ENCODE assay signal across 10 cellular contexts in the genomic region with DNA sequence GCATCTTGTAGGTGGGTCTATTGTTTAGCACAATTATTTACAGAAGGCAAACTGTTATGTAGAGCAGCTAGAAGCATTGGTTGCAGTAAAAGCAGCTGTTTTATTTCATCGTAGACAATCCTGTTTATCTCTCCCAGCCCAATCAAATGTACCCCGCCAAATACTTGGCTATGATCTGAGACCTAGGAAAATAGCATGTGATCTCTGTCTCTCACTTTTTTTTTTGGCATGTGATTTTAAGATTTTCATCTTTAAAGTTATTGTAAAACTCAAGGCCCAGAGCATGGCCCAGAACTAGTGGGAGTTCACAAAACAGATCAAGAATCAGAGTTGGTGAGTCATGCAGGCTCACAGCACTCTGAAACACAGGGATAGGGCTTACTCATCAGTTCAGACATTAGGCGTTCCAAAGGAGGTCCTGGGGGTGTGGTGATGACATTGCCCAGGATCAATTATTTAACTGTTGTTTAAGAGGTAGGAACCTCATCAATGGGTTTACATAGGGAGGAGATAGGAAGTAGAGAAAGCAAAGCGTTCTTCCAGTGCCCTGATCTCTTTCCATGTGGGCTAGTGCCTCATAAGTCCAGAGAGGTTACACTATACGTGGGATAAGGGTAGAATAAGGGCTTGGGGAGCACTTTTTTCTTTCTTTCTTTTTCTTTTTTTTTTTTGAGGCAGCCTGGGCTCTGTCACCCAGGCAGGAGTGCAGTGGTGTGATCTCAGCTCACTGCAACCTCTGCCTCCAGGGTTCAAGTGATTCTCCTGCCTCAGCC. TPM values are rescaled to one million over a fixed set of nuclear protein-coding genes. Genes with fewer than 3 reads are reported as not detected.
DNase-seq lines count a peak whose midpoint lies in the region; ATAC-seq and TF ChIP-seq lines count a peak whose summit lies in the region.
"Had no signal": no experiment of that assay in that cellular context is flagged by ENCODE, and none has a peak within 500 bp of the region (broad histone marks: within the 10 kb centered on the region; RNA-seq: fewer than 3 reads in every experiment).

No MANE protein-coding gene starts in this region.

- H3K27ac ChIP-seq in WERI-Rb-1, result no peak overlapping the region
- H3K27ac ChIP-seq: cardiac muscle cell had no signal

- peak; percentile 70 to 91 for ATAC-seq in activated T-cell treated with anti-CD3 and anti-CD28 coated beads, Interleukin-2, amount 50 U/mL, for 4 hours
- no peak for ATAC-seq in HG03521 (IDR thresholded peaks at IDR 0.05; ENCODE audit: unreplicated experiment)

- in situ Hi-C loops in KBM-7 (cut with MboI; ENCODE audit: low pct_unique_long_range_greater_than_20kb, low sequenced_read_pairs), result no loop called here

- TF ChIP-seq CTCF in WERI-Rb-1 (IDR thresholded peaks at IDR 0.05; ENCODE audit: low read depth, low read length), result no peak

- no peaks in the 10 kb centered on the region for H3K27me3 ChIP-seq in WERI-Rb-1 (ENCODE audit: insufficient read depth, low read depth, severe bottlenecking)
- H3K27me3 ChIP-seq: cardiac muscle cell had no signal

- H3K27me3 Mint-ChIP-seq in activated T-cell treated with anti-CD3 and anti-CD28 coated beads, Interleukin-2, amount 50 U/mL, for 4 hours (ENCODE audit: low read depth), result no peaks in the 10 kb centered on the region
- no peaks in the 10 kb centered on the region for H3K27me3 Mint-ChIP-seq in activated T-cell treated with anti-CD3 and anti-CD28 coated beads, Interleukin-2, amount 50 U/mL, for 24 hours
- H3K27me3 Mint-ChIP-seq: CD4-positive, CD25-positive, alpha-beta regulatory T cell had no signal

- H3K4me3 Mint-ChIP-seq in activated T-cell treated with anti-CD3 and anti-CD28 coated beads, Interleukin-2, amount 50 U/mL, for 4 hours, result no peak overlapping the region
- no peak overlapping the region for H3K4me3 Mint-ChIP-seq in activated T-cell treated with anti-CD3 and anti-CD28 coated beads, Interleukin-2, amount 50 U/mL, for 24 hours
- H3K4me3 Mint-ChIP-seq: CD4-positive, CD25-positive, alpha-beta regulatory T cell had no signal

- no peak overlapping the region for H3K4me3 ChIP-seq in WERI-Rb-1 (ENCODE audit: low read depth, low read length)
- H3K4me3 ChIP-seq: cardiac muscle cell had no signal

- no peak overlapping the region for H3K27ac Mint-ChIP-seq in activated T-cell treated with anti-CD3 and anti-CD28 coated beads, Interleukin-2, amount 50 U/mL, for 24 hours
- H3K27ac Mint-ChIP-seq: CD4-positive, CD25-positive, alpha-beta regulatory T cell had no signal

- H3K4me1 Mint-ChIP-seq in activated T-cell treated with anti-CD3 and anti-CD28 coated beads, Interleukin-2, amount 50 U/mL, for 4 hours (ENCODE audit: low read depth), result peaks cover 2% of the 10 kb centered on the region
- peaks cover 18% of the 10 kb centered on the region for H3K4me1 Mint-ChIP-seq in activated T-cell treated with anti-CD3 and anti-CD28 coated beads, Interleukin-2, amount 50 U/mL, for 24 hours (ENCODE audit: low read depth)
- H3K4me1 Mint-ChIP-seq: CD4-positive, CD25-positive, alpha-beta regulatory T cell had no signal

- no peaks in the 10 kb centered on the region for H3K36me3 ChIP-seq in WERI-Rb-1
- H3K36me3 ChIP-seq: cardiac muscle cell had no signal

- peaks cover 22% of the 10 kb centered on the region for H3K36me3 Mint-ChIP-seq in activated T-cell treated with anti-CD3 and anti-CD28 coated beads, Interleukin-2, amount 50 U/mL, for 4 hours (ENCODE audit: insufficient read depth)
- H3K36me3 Mint-ChIP-seq in activated T-cell treated with anti-CD3 and anti-CD28 coated beads, Interleukin-2, amount 50 U/mL, for 24 hours (ENCODE audit: low read depth), result peaks cover 4% of the 10 kb centered on the region

- H3K9me3 ChIP-seq in WERI-Rb-1 (ENCODE audit: severe bottlenecking), result no peaks in the 10 kb centered on the region

- H3K9me3 Mint-ChIP-seq in activated T-cell treated with anti-CD3 and anti-CD28 coated beads, Interleukin-2, amount 50 U/mL, for 4 hours, result peaks cover 4% of the 10 kb centered on the region
- peaks cover 4% of the 10 kb centered on the region for H3K9me3 Mint-ChIP-seq in activated T-cell treated with anti-CD3 and anti-CD28 coated beads, Interleukin-2, amount 50 U/mL, for 24 hours

- no peak for DNase-seq in activated T-cell treated with anti-CD3 and anti-CD28 coated beads, Interleukin-2, amount 50 U/mL, for 4 hours
- no peak for DNase-seq in activated T-cell treated with anti-CD3 and anti-CD28 coated beads, Interleukin-2, amount 50 U/mL, for 24 hours
- peak; percentile 88 for DNase-seq in amniotic epithelial cell (ENCODE audit: low read depth)
- DNase-seq in iPS-NIHi7 (ENCODE audit: extremely low spot score), result peak; percentile 47
- DNase-seq in stromal cell of bone marrow (ENCODE audit: low read depth), result peak; percentile 84
- no peak for DNase-seq in KBM-7
- DNase-seq in WERI-Rb-1, result no peak

RNA-seq across cellular contexts. Expression of gene TBX19, which starts 40.3 kb away (rescaled TPM):
- total RNA-seq in activated T-cell treated with anti-CD3 and anti-CD28 coated beads, Interleukin-2, amount 50 U/mL, for 4 hours, result under 1 TPM; 0.47 to 0.57 (median 0.48) TPM

Comparison
In these comparisons a context has a peak if more than half of its experiments do, and no peak if none do; other contexts are left out.
1. DNase-seq: peak in amniotic epithelial cell (single experiment), iPS-NIHi7 (single experiment) and stromal cell of bone marrow (single experiment); none in activated T-cell treated with anti-CD3 and anti-CD28 coated beads, Interleukin-2, amount 50 U/mL, for 4 hours (single experiment), activated T-cell treated with anti-CD3 and anti-CD28 coated beads, Interleukin-2, amount 50 U/mL, for 24 hours (single experiment), KBM-7 (single experiment) and WERI-Rb-1 (single experiment).